8 cellular contexts compared by ENCODE assay signal in genomic region chr13:21314976-21315375, GRCh38.
DNase-seq lines count a peak whose midpoint lies in the region; ATAC-seq, FAIRE-seq and TF ChIP-seq lines count a peak whose summit lies in the region.
"Not testable (repeated sequence)": the region's sequence is repeated elsewhere in the genome, so short reads cannot be mapped to it uniquely, and the experiment has no call there.

No MANE protein-coding gene starts in this region.

- POLR2A ChIA-PET in activated CD8-positive, alpha-beta T cell treated with anti-CD3 and anti-CD28 coated beads for 36 hours (lab: Charles Lee), result not testable (repeated sequence)

- TF ChIP-seq CTCF in activated CD8-positive, alpha-beta T cell treated with anti-CD3 and anti-CD28 coated beads for 36 hours (IDR thresholded peaks at IDR 0.05), result not testable (repeated sequence)

- CTCF ChIA-PET in activated CD8-positive, alpha-beta T cell treated with anti-CD3 and anti-CD28 coated beads for 36 hours (lab: Charles Lee), result interaction anchor here (0.8 to 1.5 kb wide), 3 partner anchors 14 to 163 kb away, joined by 4 read pairs; no protein-coding TSS in a partner anchor

- not testable (repeated sequence) for H3K36me3 Mint-ChIP-seq in activated CD8-positive, alpha-beta T cell treated with anti-CD3 and anti-CD28 coated beads for 36 hours (ENCODE audit: low read depth); activated naive CD8-positive, alpha-beta T cell treated with anti-CD3 and anti-CD28 coated beads, Interleukin-2, amount 50 U/mL, for 24 hours (ENCODE audit: low read depth); stimulated activated effector memory CD8-positive, alpha-beta T cell treated with anti-CD3 and anti-CD28 coated beads, Interleukin-12 subunit alpha, Interleukin-12 subunit beta, amount 100 ng/mL, for 72 hours

- H3K4me3 Mint-ChIP-seq in activated CD8-positive, alpha-beta T cell treated with anti-CD3 and anti-CD28 coated beads for 36 hours; activated naive CD8-positive, alpha-beta T cell treated with anti-CD3 and anti-CD28 coated beads, Interleukin-2, amount 50 U/mL, for 24 hours; stimulated activated effector memory CD8-positive, alpha-beta T cell treated with anti-CD3 and anti-CD28 coated beads, Interleukin-12 subunit alpha, Interleukin-12 subunit beta, amount 100 ng/mL, for 72 hours: not testable (repeated sequence)

- DNase-seq in GM19239 (ENCODE audit: insufficient read length, low spot score); activated CD8-positive, alpha-beta T cell treated with anti-CD3 and anti-CD28 coated beads for 36 hours; activated naive CD8-positive, alpha-beta T cell treated with anti-CD3 and anti-CD28 coated beads, Interleukin-2, amount 50 U/mL, for 24 hours; stimulated activated effector memory CD8-positive, alpha-beta T cell treated with anti-CD3 and anti-CD28 coated beads, Interleukin-12 subunit alpha, Interleukin-12 subunit beta, amount 100 ng/mL, for 72 hours (ENCODE audit: low spot score in 2 of 2): not testable (repeated sequence)
- DNase-seq in M059J (ENCODE audit: low read depth) (peak; percentile 52), RPMI8226 (peak; percentile 11), foreskin melanocyte (peak; percentile 37), pons (ENCODE audit: low spot score) (peak; percentile 10)

- not testable (repeated sequence) for H3K9me3 Mint-ChIP-seq in activated CD8-positive, alpha-beta T cell treated with anti-CD3 and anti-CD28 coated beads for 36 hours; activated naive CD8-positive, alpha-beta T cell treated with anti-CD3 and anti-CD28 coated beads, Interleukin-2, amount 50 U/mL, for 24 hours; stimulated activated effector memory CD8-positive, alpha-beta T cell treated with anti-CD3 and anti-CD28 coated beads, Interleukin-12 subunit alpha, Interleukin-12 subunit beta, amount 100 ng/mL, for 72 hours

- peaks cover 15% of the 10 kb centered on the region for H3K4me1 Mint-ChIP-seq in activated CD8-positive, alpha-beta T cell treated with anti-CD3 and anti-CD28 coated beads for 36 hours (ENCODE audit: low read depth)
- H3K4me1 Mint-ChIP-seq in activated naive CD8-positive, alpha-beta T cell treated with anti-CD3 and anti-CD28 coated beads, Interleukin-2, amount 50 U/mL, for 24 hours, result peaks cover 34% of the 10 kb centered on the region
- H3K4me1 Mint-ChIP-seq in stimulated activated effector memory CD8-positive, alpha-beta T cell treated with anti-CD3 and anti-CD28 coated beads, Interleukin-12 subunit alpha, Interleukin-12 subunit beta, amount 100 ng/mL, for 72 hours, result not testable (repeated sequence)

- intact Hi-C loops in activated CD8-positive, alpha-beta T cell treated with anti-CD3 and anti-CD28 coated beads for 36 hours (cut with micrococcal nuclease), result not testable (repeated sequence)

- FAIRE-seq in GM19239 (lab: Jason Lieb, UNC), result peak; percentile 76

- H3K27me3 Mint-ChIP-seq in activated CD8-positive, alpha-beta T cell treated with anti-CD3 and anti-CD28 coated beads for 36 hours; activated naive CD8-positive, alpha-beta T cell treated with anti-CD3 and anti-CD28 coated beads, Interleukin-2, amount 50 U/mL, for 24 hours: not testable (repeated sequence)

- ATAC-seq in activated CD8-positive, alpha-beta T cell treated with anti-CD3 and anti-CD28 coated beads for 36 hours, result peak; percentile 47
- ATAC-seq in activated naive CD8-positive, alpha-beta T cell treated with anti-CD3 and anti-CD28 coated beads, Interleukin-2, amount 50 U/mL, for 24 hours, result peak; percentile 73
- peak; percentile 39 for ATAC-seq in stimulated activated effector memory CD8-positive, alpha-beta T cell treated with anti-CD3 and anti-CD28 coated beads, Interleukin-12 subunit alpha, Interleukin-12 subunit beta, amount 100 ng/mL, for 72 hours

- not testable (repeated sequence) for H3K27ac Mint-ChIP-seq in activated CD8-positive, alpha-beta T cell treated with anti-CD3 and anti-CD28 coated beads for 36 hours; activated naive CD8-positive, alpha-beta T cell treated with anti-CD3 and anti-CD28 coated beads, Interleukin-2, amount 50 U/mL, for 24 hours; stimulated activated effector memory CD8-positive, alpha-beta T cell treated with anti-CD3 and anti-CD28 coated beads, Interleukin-12 subunit alpha, Interleukin-12 subunit beta, amount 100 ng/mL, for 72 hours
